In the genomic region with DNA sequence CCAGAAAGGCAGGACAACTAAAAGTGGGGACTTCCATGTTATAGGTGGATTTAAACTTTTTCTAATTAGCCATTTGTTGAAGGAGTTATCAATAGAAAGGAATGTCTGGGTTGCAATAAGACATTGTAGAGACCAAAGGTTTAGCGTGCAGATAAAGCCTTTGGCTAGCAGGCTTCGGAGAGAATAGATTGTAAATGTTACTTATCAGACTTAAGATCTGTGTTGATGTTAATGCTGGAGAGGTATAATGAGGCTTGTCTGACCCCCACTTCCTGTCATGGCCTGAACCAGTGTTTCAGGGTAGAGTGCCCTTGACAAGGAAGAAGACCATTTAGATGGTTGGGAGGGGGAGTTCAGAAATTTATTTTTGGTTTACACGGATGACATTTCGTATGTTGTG, we compare ENCODE assay signal across 7 cellular contexts.
"Had no signal": no experiment of that assay in that cellular context is flagged by ENCODE, and none has a peak within 500 bp of the region (broad histone marks: within the 10 kb centered on the region; RNA-seq: fewer than 3 reads in every experiment).

No MANE protein-coding gene starts in this region.

- H2AFZ ChIP-seq: GM23248 had no signal

- FAIRE-seq: HTR-8/SVneo, K562 had no signal

- DNase-seq: GM23248, GOT3, H7, HCEC 1CT, IMR-90 had no signal

- ATAC-seq: K562 had no signal

- H3K27ac ChIP-seq: GM23248 had no signal

- H3K9ac ChIP-seq: GM23248 had no signal

- H3K4me3 ChIP-seq: GM23248, K562 had no signal
